29 cellular contexts compared by ENCODE assay signal in genomic region chr3:62793961-62794360, GRCh38.
"Had no signal": no experiment of that assay in that cellular context is flagged by ENCODE, and none has a peak within 500 bp of the region (broad histone marks: within the 10 kb centered on the region; RNA-seq: fewer than 3 reads in every experiment).

No MANE protein-coding gene starts in this region.

- H2AFZ ChIP-seq: hepatocyte had no signal

- H3K27ac ChIP-seq: adrenal gland, brain microvascular endothelial cell, coronary artery, esophagus muscularis mucosa, foreskin keratinocyte, gastrocnemius medialis, heart right ventricle, hepatocyte had no signal

- DNase-seq: activated CD4-positive, alpha-beta memory T cell treated with anti-CD3 and anti-CD28 coated beads for 36 hours; activated CD4-positive, alpha-beta T cell treated with anti-CD3 and anti-CD28 coated beads for 36 hours; activated CD4-positive, alpha-beta T cell treated with anti-CD3 and anti-CD28 coated beads, Interleukin-2, amount 10 ng/mL, durations not matched to agents 24 days and 14 days; activated CD4-positive, CD25-positive, alpha-beta regulatory T cell; activated CD4-positive, CD25-positive, alpha-beta regulatory T cell treated with anti-CD3 and anti-CD28 coated beads, Interleukin-2, amount 50 U/mL, for 72 hours; activated CD8-positive, alpha-beta memory T cell treated with anti-CD3 and anti-CD28 coated beads, Interleukin-2, amount 10 ng/mL, durations not matched to agents 7 days and 5 days; activated CD8-positive, alpha-beta memory T cell treated with anti-CD3 and anti-CD28 coated beads, Interleukin-2, amount 50 U/mL, for 4 hours; activated CD8-positive, alpha-beta T cell treated with anti-CD3 and anti-CD28 coated beads, Interleukin-2, amount 10 ng/mL, durations not matched to agents 7 days and 5 days; activated effector memory CD4-positive, alpha-beta T cell treated with anti-CD3 and anti-CD28 coated beads, Interleukin-2, amount 50 U/mL, for 16 hours; activated naive CD4-positive, alpha-beta T cell treated with anti-CD3 and anti-CD28 coated beads for 36 hours; activated naive CD8-positive, alpha-beta T cell treated with anti-CD3 and anti-CD28 coated beads for 36 hours; activated naive CD8-positive, alpha-beta T cell treated with anti-CD3 and anti-CD28 coated beads, Interleukin-2, amount 50 U/mL, for 24 hours; activated T-cell treated with anti-CD3 and anti-CD28 coated beads, Interleukin-2, amount 50 U/mL, for 1 hour; activated T-cell treated with anti-CD3 and anti-CD28 coated beads, Interleukin-2, amount 50 U/mL, for 48 hours; adrenal gland; amygdala; aorta; brain microvascular endothelial cell; effector CD4-positive, alpha-beta T cell; effector memory CD8-positive, alpha-beta T cell; erythroblast; foreskin keratinocyte; gastrocnemius medialis; heart right ventricle; T-cell; T-helper 9 cell had no signal

- H3K4me1 ChIP-seq: adrenal gland, esophagus muscularis mucosa, foreskin keratinocyte, gastrocnemius medialis, heart right ventricle had no signal

- H3K36me3 ChIP-seq: adrenal gland, brain microvascular endothelial cell, esophagus muscularis mucosa, gastrocnemius medialis, heart right ventricle had no signal

- H3K4me2 ChIP-seq: hepatocyte had no signal

- ATAC-seq: activated CD4-positive, alpha-beta T cell treated with anti-CD3 and anti-CD28 coated beads for 36 hours; activated CD8-positive, alpha-beta memory T cell treated with anti-CD3 and anti-CD28 coated beads, Interleukin-2, amount 10 ng/mL, durations not matched to agents 7 days and 5 days; activated CD8-positive, alpha-beta T cell treated with anti-CD3 and anti-CD28 coated beads, Interleukin-2, amount 10 ng/mL, durations not matched to agents 7 days and 5 days; activated naive CD8-positive, alpha-beta T cell treated with anti-CD3 and anti-CD28 coated beads, Interleukin-2, amount 50 U/mL, for 24 hours; effector memory CD8-positive, alpha-beta T cell; foreskin keratinocyte; gastrocnemius medialis; heart right ventricle; T-cell had no signal

- H3K9me3 ChIP-seq: adrenal gland, esophagus muscularis mucosa, gastrocnemius medialis, heart right ventricle had no signal

- H3K79me2 ChIP-seq: hepatocyte had no signal

- H3K4me3 ChIP-seq: adrenal gland, coronary artery, esophagus muscularis mucosa, gastrocnemius medialis, heart right ventricle, hepatocyte had no signal

- H3K27me3 ChIP-seq: adrenal gland, brain microvascular endothelial cell, gastrocnemius medialis, heart right ventricle, hepatocyte had no signal
